In the genomic region with DNA sequence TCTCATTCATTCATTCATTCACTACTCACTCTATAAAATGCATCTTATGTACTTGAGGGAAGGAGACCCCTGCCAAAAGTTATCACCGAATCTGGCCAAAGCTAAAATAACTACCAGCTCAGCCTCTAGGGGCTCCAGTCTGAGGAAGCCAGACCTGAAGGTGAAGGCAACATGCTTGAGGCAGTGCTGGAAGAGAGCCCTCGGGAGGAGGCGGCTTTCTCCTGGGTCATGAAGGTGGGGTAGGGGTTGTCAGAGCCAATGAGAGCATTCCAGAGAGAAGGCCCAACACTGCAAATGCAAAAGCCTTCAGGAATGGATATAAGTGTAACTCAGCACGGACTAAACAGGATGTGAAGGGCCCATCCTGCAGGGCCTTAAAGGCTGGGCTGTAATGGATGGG, we compare ENCODE assay signal across 2 cellular contexts.
TF ChIP-seq lines count a peak whose summit lies in the region.

No MANE protein-coding gene starts in this region.

TF ChIP-seq in A549, 52 proteins besides CTCF, POLR2A, EP300 and RAD21 (continued from another document):
- TF ChIP-seq, protein P1, sequence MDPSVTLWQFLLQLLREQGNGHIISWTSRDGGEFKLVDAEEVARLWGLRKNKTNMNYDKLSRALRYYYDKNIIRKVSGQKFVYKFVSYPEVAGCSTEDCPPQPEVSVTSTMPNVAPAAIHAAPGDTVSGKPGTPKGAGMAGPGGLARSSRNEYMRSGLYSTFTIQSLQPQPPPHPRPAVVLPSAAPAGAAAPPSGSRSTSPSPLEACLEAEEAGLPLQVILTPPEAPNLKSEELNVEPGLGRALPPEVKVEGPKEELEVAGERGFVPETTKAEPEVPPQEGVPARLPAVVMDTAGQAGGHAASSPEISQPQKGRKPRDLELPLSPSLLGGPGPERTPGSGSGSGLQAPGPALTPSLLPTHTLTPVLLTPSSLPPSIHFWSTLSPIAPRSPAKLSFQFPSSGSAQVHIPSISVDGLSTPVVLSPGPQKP (IDR thresholded peaks at IDR 0.05; ENCODE audit: low read depth, low read length), result no peak
- TF ChIP-seq, protein P2, sequence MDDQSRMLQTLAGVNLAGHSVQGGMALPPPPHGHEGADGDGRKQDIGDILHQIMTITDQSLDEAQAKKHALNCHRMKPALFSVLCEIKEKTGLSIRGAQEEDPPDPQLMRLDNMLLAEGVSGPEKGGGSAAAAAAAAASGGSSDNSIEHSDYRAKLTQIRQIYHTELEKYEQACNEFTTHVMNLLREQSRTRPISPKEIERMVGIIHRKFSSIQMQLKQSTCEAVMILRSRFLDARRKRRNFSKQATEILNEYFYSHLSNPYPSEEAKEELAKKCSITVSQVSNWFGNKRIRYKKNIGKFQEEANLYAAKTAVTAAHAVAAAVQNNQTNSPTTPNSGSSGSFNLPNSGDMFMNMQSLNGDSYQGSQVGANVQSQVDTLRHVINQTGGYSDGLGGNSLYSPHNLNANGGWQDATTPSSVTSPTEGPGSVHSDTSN (IDR thresholded peaks at IDR 0.05), result no peak
- TF ChIP-seq, protein P3, sequence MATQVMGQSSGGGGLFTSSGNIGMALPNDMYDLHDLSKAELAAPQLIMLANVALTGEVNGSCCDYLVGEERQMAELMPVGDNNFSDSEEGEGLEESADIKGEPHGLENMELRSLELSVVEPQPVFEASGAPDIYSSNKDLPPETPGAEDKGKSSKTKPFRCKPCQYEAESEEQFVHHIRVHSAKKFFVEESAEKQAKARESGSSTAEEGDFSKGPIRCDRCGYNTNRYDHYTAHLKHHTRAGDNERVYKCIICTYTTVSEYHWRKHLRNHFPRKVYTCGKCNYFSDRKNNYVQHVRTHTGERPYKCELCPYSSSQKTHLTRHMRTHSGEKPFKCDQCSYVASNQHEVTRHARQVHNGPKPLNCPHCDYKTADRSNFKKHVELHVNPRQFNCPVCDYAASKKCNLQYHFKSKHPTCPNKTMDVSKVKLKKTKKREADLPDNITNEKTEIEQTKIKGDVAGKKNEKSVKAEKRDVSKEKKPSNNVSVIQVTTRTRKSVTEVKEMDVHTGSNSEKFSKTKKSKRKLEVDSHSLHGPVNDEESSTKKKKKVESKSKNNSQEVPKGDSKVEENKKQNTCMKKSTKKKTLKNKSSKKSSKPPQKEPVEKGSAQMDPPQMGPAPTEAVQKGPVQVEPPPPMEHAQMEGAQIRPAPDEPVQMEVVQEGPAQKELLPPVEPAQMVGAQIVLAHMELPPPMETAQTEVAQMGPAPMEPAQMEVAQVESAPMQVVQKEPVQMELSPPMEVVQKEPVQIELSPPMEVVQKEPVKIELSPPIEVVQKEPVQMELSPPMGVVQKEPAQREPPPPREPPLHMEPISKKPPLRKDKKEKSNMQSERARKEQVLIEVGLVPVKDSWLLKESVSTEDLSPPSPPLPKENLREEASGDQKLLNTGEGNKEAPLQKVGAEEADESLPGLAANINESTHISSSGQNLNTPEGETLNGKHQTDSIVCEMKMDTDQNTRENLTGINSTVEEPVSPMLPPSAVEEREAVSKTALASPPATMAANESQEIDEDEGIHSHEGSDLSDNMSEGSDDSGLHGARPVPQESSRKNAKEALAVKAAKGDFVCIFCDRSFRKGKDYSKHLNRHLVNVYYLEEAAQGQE (IDR thresholded peaks at IDR 0.05), result no peak

TF ChIP-seq in GM23338, 12 proteins besides CTCF, POLR2A, EP300 and RAD21:
- TF ChIP-seq, protein P4, sequence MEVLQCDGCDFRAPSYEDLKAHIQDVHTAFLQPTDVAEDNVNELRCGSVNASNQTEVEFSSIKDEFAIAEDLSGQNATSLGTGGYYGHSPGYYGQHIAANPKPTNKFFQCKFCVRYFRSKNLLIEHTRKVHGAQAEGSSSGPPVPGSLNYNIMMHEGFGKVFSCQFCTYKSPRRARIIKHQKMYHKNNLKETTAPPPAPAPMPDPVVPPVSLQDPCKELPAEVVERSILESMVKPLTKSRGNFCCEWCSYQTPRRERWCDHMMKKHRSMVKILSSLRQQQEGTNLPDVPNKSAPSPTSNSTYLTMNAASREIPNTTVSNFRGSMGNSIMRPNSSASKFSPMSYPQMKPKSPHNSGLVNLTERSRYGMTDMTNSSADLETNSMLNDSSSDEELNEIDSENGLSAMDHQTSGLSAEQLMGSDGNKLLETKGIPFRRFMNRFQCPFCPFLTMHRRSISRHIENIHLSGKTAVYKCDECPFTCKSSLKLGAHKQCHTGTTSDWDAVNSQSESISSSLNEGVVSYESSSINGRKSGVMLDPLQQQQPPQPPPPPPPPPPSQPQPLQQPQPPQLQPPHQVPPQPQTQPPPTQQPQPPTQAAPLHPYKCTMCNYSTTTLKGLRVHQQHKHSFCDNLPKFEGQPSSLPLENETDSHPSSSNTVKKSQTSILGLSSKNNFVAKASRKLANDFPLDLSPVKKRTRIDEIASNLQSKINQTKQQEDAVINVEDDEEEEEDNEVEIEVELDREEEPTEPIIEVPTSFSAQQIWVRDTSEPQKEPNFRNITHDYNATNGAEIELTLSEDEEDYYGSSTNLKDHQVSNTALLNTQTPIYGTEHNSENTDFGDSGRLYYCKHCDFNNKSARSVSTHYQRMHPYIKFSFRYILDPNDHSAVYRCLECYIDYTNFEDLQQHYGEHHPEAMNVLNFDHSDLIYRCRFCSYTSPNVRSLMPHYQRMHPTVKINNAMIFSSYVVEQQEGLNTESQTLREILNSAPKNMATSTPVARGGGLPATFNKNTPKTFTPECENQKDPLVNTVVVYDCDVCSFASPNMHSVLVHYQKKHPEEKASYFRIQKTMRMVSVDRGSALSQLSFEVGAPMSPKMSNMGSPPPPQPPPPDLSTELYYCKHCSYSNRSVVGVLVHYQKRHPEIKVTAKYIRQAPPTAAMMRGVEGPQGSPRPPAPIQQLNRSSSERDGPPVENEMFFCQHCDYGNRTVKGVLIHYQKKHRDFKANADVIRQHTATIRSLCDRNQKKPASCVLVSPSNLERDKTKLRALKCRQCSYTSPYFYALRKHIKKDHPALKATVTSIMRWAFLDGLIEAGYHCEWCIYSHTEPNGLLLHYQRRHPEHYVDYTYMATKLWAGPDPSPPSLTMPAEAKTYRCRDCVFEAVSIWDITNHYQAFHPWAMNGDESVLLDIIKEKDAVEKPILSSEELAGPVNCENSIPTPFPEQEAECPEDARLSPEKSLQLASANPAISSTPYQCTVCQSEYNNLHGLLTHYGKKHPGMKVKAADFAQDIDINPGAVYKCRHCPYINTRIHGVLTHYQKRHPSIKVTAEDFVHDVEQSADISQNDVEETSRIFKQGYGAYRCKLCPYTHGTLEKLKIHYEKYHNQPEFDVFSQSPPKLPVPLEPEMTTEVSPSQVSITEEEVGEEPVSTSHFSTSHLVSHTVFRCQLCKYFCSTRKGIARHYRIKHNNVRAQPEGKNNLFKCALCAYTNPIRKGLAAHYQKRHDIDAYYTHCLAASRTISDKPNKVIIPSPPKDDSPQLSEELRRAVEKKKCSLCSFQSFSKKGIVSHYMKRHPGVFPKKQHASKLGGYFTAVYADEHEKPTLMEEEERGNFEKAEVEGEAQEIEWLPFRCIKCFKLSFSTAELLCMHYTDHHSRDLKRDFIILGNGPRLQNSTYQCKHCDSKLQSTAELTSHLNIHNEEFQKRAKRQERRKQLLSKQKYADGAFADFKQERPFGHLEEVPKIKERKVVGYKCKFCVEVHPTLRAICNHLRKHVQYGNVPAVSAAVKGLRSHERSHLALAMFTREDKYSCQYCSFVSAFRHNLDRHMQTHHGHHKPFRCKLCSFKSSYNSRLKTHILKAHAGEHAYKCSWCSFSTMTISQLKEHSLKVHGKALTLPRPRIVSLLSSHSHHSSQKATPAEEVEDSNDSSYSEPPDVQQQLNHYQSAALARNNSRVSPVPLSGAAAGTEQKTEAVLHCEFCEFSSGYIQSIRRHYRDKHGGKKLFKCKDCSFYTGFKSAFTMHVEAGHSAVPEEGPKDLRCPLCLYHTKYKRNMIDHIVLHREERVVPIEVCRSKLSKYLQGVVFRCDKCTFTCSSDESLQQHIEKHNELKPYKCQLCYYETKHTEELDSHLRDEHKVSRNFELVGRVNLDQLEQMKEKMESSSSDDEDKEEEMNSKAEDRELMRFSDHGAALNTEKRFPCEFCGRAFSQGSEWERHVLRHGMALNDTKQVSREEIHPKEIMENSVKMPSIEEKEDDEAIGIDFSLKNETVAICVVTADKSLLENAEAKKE (CRISPR knock-in tag; IDR thresholded peaks at IDR 0.05), result 0 out of 2 replicates have a peak, but pooled peaks have one; percentile 38
- no peak for TF ChIP-seq STAT1 (IDR thresholded peaks at IDR 0.05; ENCODE audit: unreplicated experiment)
TF ChIP-seq in GM23338: peak in this region for 1.
